In the genomic region with DNA sequence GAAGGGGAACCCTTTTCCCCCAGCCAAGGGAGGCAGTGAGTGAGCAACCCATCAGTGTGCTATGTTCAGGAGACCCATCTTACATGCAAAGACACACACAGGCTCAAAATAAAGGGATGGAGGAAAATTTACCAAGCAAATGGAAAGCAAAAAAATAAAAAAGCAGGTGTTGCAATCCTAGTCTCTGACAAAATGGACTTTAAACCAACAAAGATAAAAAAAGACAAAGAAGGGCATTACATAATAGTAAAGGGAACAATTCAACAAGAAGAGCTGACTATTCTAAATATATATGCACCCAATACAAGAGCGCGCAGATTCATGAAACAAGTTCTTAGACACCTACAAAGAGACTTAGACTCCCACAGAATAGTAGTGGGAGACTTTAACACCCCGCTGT, we compare ENCODE assay signal across 2 cellular contexts. TPM values are rescaled to one million over a fixed set of nuclear protein-coding genes. Genes with fewer than 3 reads are reported as not detected.
"Had no signal": no experiment of that assay in that cellular context is flagged by ENCODE, and none has a peak within 500 bp of the region (broad histone marks: within the 10 kb centered on the region; RNA-seq: fewer than 3 reads in every experiment).

No MANE protein-coding gene starts in this region.

RNA-seq across cellular contexts. Expression of a gene that starts 47.9 kb away (rescaled TPM):
- total RNA-seq: LHCN-M2, PC-3 had no signal
